In the genomic region with DNA sequence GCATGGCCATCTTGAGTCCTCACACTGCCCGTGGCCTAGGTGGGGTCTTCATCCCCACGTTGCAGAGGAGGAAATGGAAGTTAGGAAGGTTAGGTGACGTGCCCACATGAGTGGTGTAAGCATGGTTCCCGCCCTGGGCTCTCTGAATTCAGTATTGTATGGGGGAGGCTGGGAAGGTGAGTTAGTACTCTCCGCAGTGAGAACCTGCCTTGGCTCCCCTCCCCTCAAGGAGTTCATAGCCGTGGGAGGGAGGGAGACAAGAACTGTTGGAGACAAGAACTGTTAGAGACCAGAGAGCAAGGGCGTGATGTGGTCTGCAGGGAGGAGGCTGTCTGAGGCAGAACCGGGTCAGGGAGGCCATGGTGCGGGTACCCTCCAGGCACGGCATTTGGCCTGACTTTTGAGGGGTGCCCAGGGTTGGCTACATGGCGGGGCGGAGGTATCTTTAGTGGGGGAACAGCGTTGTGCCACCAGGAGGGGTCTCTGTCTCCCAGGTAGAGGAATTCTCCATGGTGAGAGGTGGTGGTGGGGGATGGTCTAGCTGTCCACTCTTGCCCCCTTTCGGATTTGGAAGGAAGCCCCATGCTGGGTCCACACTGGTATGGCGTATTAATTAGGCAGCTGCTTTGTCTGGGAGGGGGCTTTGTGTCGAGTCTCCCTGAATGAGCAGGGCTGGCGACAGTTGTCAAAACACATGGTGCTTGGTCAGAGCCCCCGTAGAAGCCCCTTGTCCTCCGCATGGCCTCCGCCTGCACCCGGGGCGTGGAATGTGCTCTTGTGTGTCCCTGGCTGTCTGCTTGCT, we compare ENCODE assay signal across 11 cellular contexts. TPM values are rescaled to one million over a fixed set of nuclear protein-coding genes. Genes with fewer than 3 reads are reported as not detected.
DNase-seq lines count a peak whose midpoint lies in the region; ATAC-seq and FAIRE-seq lines count a peak whose summit lies in the region.
"Had no signal": no experiment of that assay in that cellular context is flagged by ENCODE, and none has a peak within 500 bp of the region (broad histone marks: within the 10 kb centered on the region; RNA-seq: fewer than 3 reads in every experiment).

No MANE protein-coding gene starts in this region.

- intact Hi-C loops in right cardiac atrium (cut with DNase I): no loop called here

- H3K36me3 ChIP-seq in H7 (replicated peaks; ENCODE audit: control insufficient read depth, insufficient read depth, low read length) (peaks cover 26% of the 10 kb centered on the region), small intestine (ENCODE audit: control insufficient read depth in 2 of 2, insufficient read depth in 2 of 2, low read length in 2 of 2) (peaks cover 2 to 5% of the 10 kb centered on the region in 2 donors)

- FAIRE-seq in small intestine (lab: Jason Lieb, UNC): no peak

- no peak for ATAC-seq in right cardiac atrium

- H3K27me3 ChIP-seq in H7 (ENCODE audit: control insufficient read depth, insufficient read depth, low read length) (no peaks in the 10 kb centered on the region), right cardiac atrium (ENCODE audit: control insufficient read depth, insufficient read depth) (no peaks in the 10 kb centered on the region), small intestine (ENCODE audit: control insufficient read depth in 2 of 2, insufficient read depth in 2 of 2, low read length in 2 of 2) (no peaks in the 10 kb centered on the region)

- H3K27ac ChIP-seq in right cardiac atrium (ENCODE audit: low read length) (peak overlapping the region; percentile 1), small intestine (ENCODE audit: low read depth in 1 of 2, low read length in 1 of 2) (peak overlapping the region; percentile 45 to 61)

- peaks cover 48% of the 10 kb centered on the region for H3K4me1 ChIP-seq in right cardiac atrium (ENCODE audit: control insufficient read depth, insufficient read depth, low read length)
- peaks cover 26 to 28% of the 10 kb centered on the region in 2 donors for H3K4me1 ChIP-seq in small intestine (ENCODE audit: control insufficient read depth in 2 of 2, insufficient read depth in 1 of 2, low read depth in 1 of 2, low read length in 1 of 2)

- H3K9me3 ChIP-seq in right cardiac atrium (ENCODE audit: control insufficient read depth, low read length): no peaks in the 10 kb centered on the region
- no peaks in the 10 kb centered on the region for H3K9me3 ChIP-seq in small intestine (ENCODE audit: control insufficient read depth, low read depth)

- DNase-seq in H7 (peak; percentile 70), amniotic epithelial cell (ENCODE audit: low read depth) (peak; percentile 34), right cardiac atrium (peak in 1 of 3 donors; percentile 45), small intestine (no peak), DMS53 (lab: John Stamatoyannopoulos, UW) (no peak), NCI-H1105 (lab: John Stamatoyannopoulos, UW) (no peak), DMS114 treated with DMSO at 0.1 percent for 48 hours (lab: John Stamatoyannopoulos, UW; ENCODE audit: unreplicated experiment) (no peak), GOT3 (lab: John Stamatoyannopoulos, UW) (no peak)
- DNase-seq: amniotic stem cell; NCI-H1417 treated with DMSO at 0.1 percent for 48 hours; stimulated activated CD4-positive, alpha-beta T cell treated with anti-CD3 and anti-CD28 coated beads, Interleukin-4, amount 100 ng/mL, for 1 hour had no signal

- WGBS in right cardiac atrium: 71% methylated on average over 22 of the region's 22 CpGs
- 76 to 81% (median 80%) methylated on average over 22 of the region's 22 CpGs for WGBS in small intestine, 3 donors

- H3K4me3 ChIP-seq in H7 (ENCODE audit: insufficient read depth, low read depth, low read length): no peak overlapping the region
- H3K4me3 ChIP-seq in right cardiac atrium (ENCODE audit: low read length): no peak overlapping the region
- H3K4me3 ChIP-seq in small intestine (ENCODE audit: low read depth in 1 of 2, low read length in 2 of 2): no peak overlapping the region

RNA-seq across cellular contexts. Expression of a gene that starts 45.8 kb away (rescaled TPM):
- 3.0 and 5.4 TPM in 2 replicates for total RNA-seq in H7 (2014; rRNA removed; shearing (Covaris generic))
- total RNA-seq in right cardiac atrium: under 1 TPM; 0.22 to 0.85 (median 0.54) TPM
- polyA plus RNA-seq in right cardiac atrium (0.91 TPM), small intestine (10 to 100 TPM in 1 of 3 donors, 1 to 10 TPM in 2; 2.4 to 26.1 (median 2.7) TPM)

RNA-seq across cellular contexts. Expression of a gene that starts 51.0 kb away (rescaled TPM):
- total RNA-seq in H7 (2014; rRNA removed; shearing (Covaris generic)): 163 and 226 TPM in 2 replicates
- total RNA-seq in right cardiac atrium: 100 to 1,000 TPM; 116 to 226 (median 122) TPM
- 87.4 TPM for polyA plus RNA-seq in right cardiac atrium
- 100 to 1,000 TPM; 188 to 326 (median 291) TPM for polyA plus RNA-seq in small intestine

Comparison
In these comparisons a context has a peak if more than half of its experiments do, and no peak if none do; other contexts are left out.
1. DNase-seq: peak in H7 (single experiment) and amniotic epithelial cell (single experiment); none in small intestine (single experiment), DMS53 (single experiment), NCI-H1105 (single experiment), DMS114 treated with DMSO at 0.1 percent for 48 hours (single experiment) and GOT3 (single experiment).